In the genomic region with DNA sequence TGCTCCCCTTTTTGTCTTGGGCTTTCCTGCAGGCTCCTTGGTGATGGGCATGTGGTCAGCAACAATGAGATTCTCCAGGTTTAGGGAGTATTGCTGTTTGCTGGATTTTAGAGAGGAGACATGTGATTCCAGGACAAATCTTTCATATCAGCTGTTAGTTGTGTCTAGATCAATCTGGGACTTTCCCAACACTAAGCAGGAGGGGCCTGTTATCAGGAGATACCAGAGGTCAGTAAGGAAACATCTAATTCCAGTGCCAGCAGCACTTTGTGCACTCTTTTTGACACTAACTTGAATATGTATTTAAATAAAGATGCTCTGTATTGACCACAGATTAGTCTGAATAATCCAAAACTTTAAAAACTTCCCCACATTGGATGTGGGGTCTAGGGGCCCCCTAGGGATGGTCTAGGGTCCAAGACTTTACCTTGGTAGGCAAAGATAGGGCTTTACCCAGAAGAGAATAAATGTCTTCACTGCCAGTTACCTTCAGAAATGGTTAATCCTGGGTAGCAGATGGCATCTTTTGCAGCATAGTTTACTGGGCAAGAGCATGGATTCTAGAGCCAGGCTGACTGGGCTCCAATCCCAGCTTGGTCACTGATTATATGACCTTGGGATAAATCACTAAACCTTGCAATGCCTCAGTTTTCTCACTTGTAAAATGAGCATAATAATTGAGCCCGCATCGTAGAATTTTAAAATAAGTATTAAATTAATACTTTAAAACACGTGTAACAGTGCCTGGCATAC, we compare ENCODE assay signal across 24 cellular contexts. TPM values are rescaled to one million over a fixed set of nuclear protein-coding genes. Genes with fewer than 3 reads are reported as not detected.
A peak's percentile ranks its signal among the peaks of the same experiment; 100 is the strongest.
DNase-seq lines count a peak whose midpoint lies in the region; ATAC-seq, FAIRE-seq and TF ChIP-seq lines count a peak whose summit lies in the region.
"Had no signal": no experiment of that assay in that cellular context is flagged by ENCODE, and none has a peak within 500 bp of the region (broad histone marks: within the 10 kb centered on the region; RNA-seq: fewer than 3 reads in every experiment).

No MANE protein-coding gene starts in this region.

- no peaks in the 10 kb centered on the region for H3K27me3 ChIP-seq in liver (ENCODE audit: control insufficient read depth in 4 of 4, insufficient read depth in 4 of 4, low read length in 3 of 4)
- no peaks in the 10 kb centered on the region for H3K27me3 ChIP-seq in HepG2 (ENCODE audit: control insufficient read depth in 1 of 2, insufficient read depth in 2 of 2, low read length in 2 of 2)
- H3K27me3 ChIP-seq in small intestine (ENCODE audit: control insufficient read depth in 2 of 2, insufficient read depth in 2 of 2, low read length in 2 of 2): no peaks in the 10 kb centered on the region
- H3K27me3 ChIP-seq: BLaER1 had no signal

- intact Hi-C loops in HepG2 (cut with micrococcal nuclease; ENCODE audit: unreplicated experiment): no loop called here
- intact Hi-C loops in dendritic cell treated with granulocyte-macrophage colony-stimulating factor and Interleukin-4, amounts not matched to agents 40 ng/mL and 50 ng/mL, for 4 days (cut with micrococcal nuclease): no loop called here

- peaks cover 3% of the 10 kb centered on the region for H3K27me3 Mint-ChIP-seq in dendritic cell treated with granulocyte-macrophage colony-stimulating factor and Interleukin-4, amounts not matched to agents 40 ng/mL and 50 ng/mL, for 4 days

- TF ChIP-seq RAD21 in liver (IDR thresholded peaks at IDR 0.05) (peak in 1 of 2 donors; percentile 16), HepG2 (CRISPR knock-in tag; IDR thresholded peaks at IDR 0.05) (no peak)

- H3K4me1 Mint-ChIP-seq in dendritic cell treated with granulocyte-macrophage colony-stimulating factor and Interleukin-4, amounts not matched to agents 40 ng/mL and 50 ng/mL, for 4 days (ENCODE audit: low read depth): peaks cover 15% of the 10 kb centered on the region

- no peaks in the 10 kb centered on the region for H3K79me2 ChIP-seq in HepG2 (ENCODE audit: insufficient read depth, low read length)

- ATAC-seq in HepG2: no peak
- no peak for ATAC-seq in HG02678 (IDR thresholded peaks at IDR 0.05; ENCODE audit: unreplicated experiment)
- ATAC-seq: CD8-positive, alpha-beta T cell had no signal

- no peaks in the 10 kb centered on the region for H3K36me3 ChIP-seq in liver (ENCODE audit: control insufficient read depth in 4 of 4, insufficient read depth in 3 of 4, low read depth in 1 of 4, low read length in 3 of 4)
- no peaks in the 10 kb centered on the region for H3K36me3 ChIP-seq in HepG2 (replicated peaks in 1 of 2; ENCODE audit: control insufficient read depth in 1 of 2, insufficient read depth in 2 of 2, low read length in 2 of 2)
- H3K36me3 ChIP-seq in small intestine (ENCODE audit: control insufficient read depth in 2 of 2, insufficient read depth in 2 of 2, low read length in 2 of 2): no peaks in the 10 kb centered on the region
- H3K36me3 ChIP-seq: BLaER1 had no signal

- CTCF ChIA-PET in HepG2 (lab: Yijun Ruan, JAX; ENCODE audit: low intra/inter-chr PET ratio, low total read pairs): no interaction called here

- no peaks in the 10 kb centered on the region for H3K36me3 Mint-ChIP-seq in dendritic cell treated with granulocyte-macrophage colony-stimulating factor and Interleukin-4, amounts not matched to agents 40 ng/mL and 50 ng/mL, for 4 days (ENCODE audit: low read depth)
- H3K36me3 Mint-ChIP-seq: CD4-positive, CD25-positive, alpha-beta regulatory T cell; CD8-positive, alpha-beta T cell had no signal

- H3K4me1 ChIP-seq in liver (ENCODE audit: control insufficient read depth in 4 of 4, insufficient read depth in 4 of 4, low read length in 3 of 4) (peaks cover 8 to 16% (median 11%) of the 10 kb centered on the region in 4 donors), HepG2 (ENCODE audit: insufficient read depth, low read length) (no peaks in the 10 kb centered on the region), small intestine (ENCODE audit: control insufficient read depth in 2 of 2, insufficient read depth in 1 of 2, low read depth in 1 of 2, low read length in 1 of 2) (peaks cover 0 to 2% of the 10 kb centered on the region in 2 donors)
- H3K4me1 ChIP-seq: Caco-2 had no signal

- TF ChIP-seq CTCF in liver (IDR thresholded peaks at IDR 0.05; ENCODE audit: low read depth, low read length, missing input control) (no peak), HepG2 (CRISPR knock-in tag; IDR thresholded peaks at IDR 0.05) (no peak)

- 69% methylated on average over 3 of the region's 3 CpGs for WGBS in liver
- 99% methylated on average over 3 of the region's 3 CpGs for WGBS in HepG2 (ENCODE audit: low lambda C conversion rate)
- WGBS in small intestine, 3 donors: 66 to 71% (median 67%) methylated on average over 3 of the region's 3 CpGs

- no peaks in the 10 kb centered on the region for H4K20me1 ChIP-seq in HepG2 (ENCODE audit: insufficient read depth, low read length)
- H4K20me1 ChIP-seq: BLaER1 had no signal

- BruUV-seq in HepG2 (replicated peaks; lab: Mats Ljungman, UMichigan): no TSS peak

- no peak for TF ChIP-seq EP300 in HepG2 (IDR thresholded peaks at IDR 0.05; ENCODE audit: low read depth in 2 of 2, low read length in 2 of 2)
- no peak for TF ChIP-seq EP300 in HepG2 (CRISPR knock-in tag; IDR thresholded peaks at IDR 0.05; ENCODE audit: borderline replicate concordance)

- POLR2A ChIA-PET in HepG2 (lab: Yijun Ruan, JAX): no interaction called here

- H2AFZ ChIP-seq in HepG2 (ENCODE audit: low read length): no peak overlapping the region
- H2AFZ ChIP-seq: GM23248 had no signal

- H3K27ac Mint-ChIP-seq in dendritic cell treated with granulocyte-macrophage colony-stimulating factor and Interleukin-4, amounts not matched to agents 40 ng/mL and 50 ng/mL, for 4 days: peak overlapping the region; percentile 48
- H3K27ac Mint-ChIP-seq: B cell; CD8-positive, alpha-beta T cell had no signal

- H3K4me2 ChIP-seq in HepG2 (ENCODE audit: low read depth, low read length): no peak overlapping the region
- H3K4me2 ChIP-seq: BLaER1 had no signal

- H3K9me3 ChIP-seq in liver (ENCODE audit: control insufficient read depth in 4 of 4, low read length in 3 of 4): no peaks in the 10 kb centered on the region
- H3K9me3 ChIP-seq in HepG2 (ENCODE audit: low read length): no peaks in the 10 kb centered on the region
- H3K9me3 ChIP-seq in small intestine (ENCODE audit: control insufficient read depth, low read depth): no peaks in the 10 kb centered on the region
- H3K9me3 ChIP-seq: BLaER1, Caco-2 had no signal

- no peak overlapping the region for H3K4me3 Mint-ChIP-seq in dendritic cell treated with granulocyte-macrophage colony-stimulating factor and Interleukin-4, amounts not matched to agents 40 ng/mL and 50 ng/mL, for 4 days
- H3K4me3 Mint-ChIP-seq: B cell; CD8-positive, alpha-beta T cell had no signal

- no peak for TF ChIP-seq POLR2A in HepG2 (IDR thresholded peaks at IDR 0.05; ENCODE audit: insufficient read depth in 1 of 2, low read depth in 2 of 2, low read length in 2 of 2)

- no peak overlapping the region for H3K4me3 ChIP-seq in liver (ENCODE audit: low read depth in 1 of 3, low read length in 3 of 3)
- H3K4me3 ChIP-seq in HepG2 (replicated peaks in 1 of 3; ENCODE audit: insufficient read depth in 1 of 3, low read depth in 2 of 3, low read length in 3 of 3): no peak overlapping the region
- no peak overlapping the region for H3K4me3 ChIP-seq in small intestine (ENCODE audit: low read depth in 1 of 2, low read length in 2 of 2)
- H3K4me3 ChIP-seq: BLaER1, GM23248 had no signal

- in situ Hi-C loops in HepG2 (cut with HindIII; ENCODE audit: extremely low pct_ligation_motif_present, low pct_unique_long_range_greater_than_20kb): loop anchor here (25.0 kb wide), 1 partner anchor 681 kb away; no protein-coding TSS in a partner anchor

- H3K27ac ChIP-seq in liver (ENCODE audit: low read depth in 1 of 2, low read length in 2 of 2): peak overlapping the region; percentile 1 to 12
- no peak overlapping the region for H3K27ac ChIP-seq in HepG2 (ENCODE audit: extremely low read length, insufficient read depth, low read length)
- no peak overlapping the region for H3K27ac ChIP-seq in small intestine (ENCODE audit: low read depth in 1 of 2, low read length in 1 of 2)
- H3K27ac ChIP-seq: 22Rv1, BLaER1, C4-2B, GM23248 had no signal

- H3K9ac ChIP-seq in liver (ENCODE audit: low read depth in 1 of 2, low read length in 2 of 2) (no peak overlapping the region), HepG2 (ENCODE audit: insufficient read depth, low read depth, low read length) (no peak overlapping the region)
- H3K9ac ChIP-seq: BLaER1, GM23248 had no signal

- no peaks in the 10 kb centered on the region for H3K9me3 Mint-ChIP-seq in dendritic cell treated with granulocyte-macrophage colony-stimulating factor and Interleukin-4, amounts not matched to agents 40 ng/mL and 50 ng/mL, for 4 days
- H3K9me3 Mint-ChIP-seq: CD8-positive, alpha-beta T cell had no signal

- FAIRE-seq in HepG2 (lab: Jason Lieb, UNC) (no peak), small intestine (lab: Jason Lieb, UNC) (no peak)
- FAIRE-seq: A204.1, G401.6, GM12892, H1 had no signal

- DNase-seq in DMS 273 (lab: John Stamatoyannopoulos, UW; ENCODE audit: unreplicated experiment): peak; percentile 19
- DNase-seq in DMS 273 treated with DMSO at 0.1 percent for 48 hours (lab: John Stamatoyannopoulos, UW): no peak
- DNase-seq in HepG2 (ENCODE audit: low spot score): no peak
- DNase-seq in small intestine: peak; percentile 48
- no peak for DNase-seq in activated CD8-positive, alpha-beta memory T cell treated with anti-CD3 and anti-CD28 coated beads, Interleukin-2, amount 50 U/mL, for 4 hours
- DNase-seq: Caco-2; CD4-positive, CD25-positive, alpha-beta regulatory T cell; CD8-positive, alpha-beta T cell; DMS53; DMS79 treated with DMSO at 0.1 percent for 48 hours; GM23248; H7; HCEC 1CT had no signal

RNA-seq across cellular contexts. Expression of a gene that starts 6.4 kb away (rescaled TPM):
- 10 to 100 TPM in 1 of 2 donors, 1 to 10 TPM in 1; 3.8 to 13.2 TPM for total RNA-seq in liver
- 1 to 10 TPM; 1.2 to 2.9 TPM for polyA plus RNA-seq in liver
- 20.9 and 28.0 TPM in 2 replicates for total RNA-seq in HepG2 (2016; rRNA removed; fragmentation: Illumina TruSeq; extraction: Trizol)
- total RNA-seq in HepG2 (2016; cell fraction: cytosol; rRNA removed; fragmentation: Illumina TruSeq; extraction: Trizol; ENCODE audit: low read depth): 2.0 and 2.4 TPM in 2 replicates
- 17.5 and 28.7 TPM in 2 replicates for total RNA-seq in HepG2 (2016; cell fraction: insoluble cytoplasmic fraction; rRNA removed; fragmentation: Illumina TruSeq; extraction: Trizol)
- 5.7 and 6.4 TPM in 2 replicates for total RNA-seq in HepG2 (2016; cell fraction: membrane; rRNA removed; fragmentation: Illumina TruSeq; extraction: Trizol)
- total RNA-seq in HepG2 (2016; cell fraction: nucleus; rRNA removed; fragmentation: Illumina TruSeq; extraction: Trizol): 15.1 and 16.9 TPM in 2 replicates
- polyA plus RNA-seq in HepG2 (2011; rRNA removed): 4.0 and 6.3 TPM in 2 replicates
- polyA plus RNA-seq in HepG2 (2011; cell fraction: cytosol; rRNA removed): 1.3 and 1.5 TPM in 2 replicates
- 2.8 and 3.7 TPM in 2 replicates for polyA plus RNA-seq in HepG2 (2011; cell fraction: nucleus; rRNA removed)
- 3.2 and 5.2 TPM in 2 replicates for polyA plus RNA-seq in HepG2 (2012)
- 0.41 and 0.53 TPM in 2 replicates for polyA plus RNA-seq in HepG2 (2016; cell fraction: cytosol; fragmentation: Illumina TruSeq; extraction: Trizol; ENCODE audit: low read depth)
- polyA plus RNA-seq in HepG2 (2016; cell fraction: insoluble cytoplasmic fraction; fragmentation: Illumina TruSeq; extraction: Trizol; ENCODE audit: low read depth): 17.2 and 19.0 TPM in 2 replicates
- 1.4 and 1.5 TPM in 2 replicates for polyA plus RNA-seq in HepG2 (2016; cell fraction: membrane; fragmentation: Illumina TruSeq; extraction: Trizol; ENCODE audit: low read depth)
- 15.8 and 16.9 TPM in 2 replicates for polyA plus RNA-seq in HepG2 (2016; cell fraction: nucleus; fragmentation: Illumina TruSeq; extraction: Trizol; ENCODE audit: insufficient read depth, low read depth)
- 8.0 and 34.7 TPM in 2 replicates for polyA minus RNA-seq in HepG2 (2011; rRNA and poly(A)+ RNA removed; ENCODE audit: low replicate concordance)
- polyA minus RNA-seq in HepG2 (2011; cell fraction: cytosol; rRNA and poly(A)+ RNA removed): 2.7 and 7.0 TPM in 2 replicates
- 13.6 and 16.1 TPM in 2 replicates for polyA minus RNA-seq in HepG2 (2011; cell fraction: nucleus; rRNA and poly(A)+ RNA removed)
- polyA plus RNA-seq in small intestine: 1 to 10 TPM; 1.9 to 5.7 (median 3.1) TPM

Comparison
In these comparisons a context has a peak if more than half of its experiments do, and no peak if none do; other contexts are left out.
1. DNase-seq: peak in DMS 273 (single experiment) and small intestine (single experiment); none in DMS 273 treated with DMSO at 0.1 percent for 48 hours (single experiment), HepG2 (single experiment) and activated CD8-positive, alpha-beta memory T cell treated with anti-CD3 and anti-CD28 coated beads, Interleukin-2, amount 50 U/mL, for 4 hours (single experiment).
2. H3K27ac ChIP-seq: peak in liver (2 of 2); none in HepG2 (single experiment) and small intestine (0 of 2).